Comparison of ENCODE assay signal across 8 cellular contexts in the genomic region with DNA sequence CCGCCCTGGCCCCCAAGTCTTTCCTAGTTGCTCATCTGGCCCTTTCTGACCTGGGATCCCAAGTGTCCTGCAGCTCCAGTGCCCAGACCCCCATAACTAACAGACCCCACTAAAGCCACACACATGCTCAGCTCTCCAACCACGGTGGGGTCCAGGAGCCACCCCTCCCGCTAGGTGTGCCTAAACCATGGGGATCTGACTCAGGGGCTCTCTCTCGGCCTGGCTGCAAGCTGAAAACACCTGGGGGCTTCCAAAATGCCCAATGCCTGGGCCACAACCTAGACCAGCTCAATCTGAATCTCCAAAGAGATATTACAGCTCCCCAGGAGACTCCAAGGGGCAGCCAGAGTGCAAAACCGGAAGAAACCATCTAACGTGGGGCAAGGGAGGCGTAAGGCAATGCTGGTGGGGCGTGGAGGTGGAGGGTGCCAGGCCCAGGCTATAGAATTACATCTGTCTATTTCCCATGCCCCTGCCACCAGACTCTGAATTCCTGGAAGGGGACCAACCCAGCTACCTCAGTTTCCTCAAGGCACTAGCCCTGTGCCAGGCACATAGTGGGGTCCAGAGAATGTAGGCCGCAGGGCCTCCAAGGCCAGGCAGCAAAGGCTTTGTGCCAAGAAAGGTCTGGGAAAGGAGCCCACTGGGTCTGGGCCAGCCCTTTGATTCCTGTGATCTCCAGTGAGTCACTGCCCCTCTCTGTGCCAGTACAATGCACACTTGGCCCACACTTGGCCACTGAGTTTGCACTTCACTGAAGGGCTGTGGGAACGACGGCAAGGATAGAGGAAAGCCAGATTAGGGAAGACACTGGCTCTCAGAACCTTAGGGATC. TPM values are rescaled to one million over a fixed set of nuclear protein-coding genes. Genes with fewer than 3 reads are reported as not detected.
DNase-seq lines count a peak whose midpoint lies in the region; ATAC-seq and TF ChIP-seq lines count a peak whose summit lies in the region.

No MANE protein-coding gene starts in this region.

- H3K9me2 ChIP-seq in GM23248 (ENCODE audit: insufficient read depth), result no peaks in the 10 kb centered on the region

- H3K27ac ChIP-seq in GM23248 (peak overlapping the region; percentile 76), heart right ventricle (peak overlapping the region in 9 of 10 donors; percentile 32 to 99 (median 58))

- in situ Hi-C loops in GM23248 (cut with MboI), result no loop called here

- intact Hi-C loops in heart right ventricle (cut with DNase I) (loop anchor here in 2 of 10 donors (10.0 kb wide), 2 partner anchors 53 to 63 kb away; a partner anchor contains a TSS), lower leg skin (cut with DNase I; ENCODE audit: low total_unique reads) (no loop called here)

- H3K36me3 Mint-ChIP-seq in activated naive CD8-positive, alpha-beta T cell treated with anti-CD3 and anti-CD28 coated beads for 36 hours, result peaks cover 36% of the 10 kb centered on the region

- peaks cover 50% of the 10 kb centered on the region for H3K4me1 Mint-ChIP-seq in activated naive CD8-positive, alpha-beta T cell treated with anti-CD3 and anti-CD28 coated beads for 36 hours

- H2AFZ ChIP-seq in GM23248, result no peak overlapping the region

- 50 to 54% methylated on average over 11 of the region's 11 CpGs for WGBS in GM23248 (ENCODE audit: low coverage in 1 of 2, low lambda C conversion rate in 2 of 2, missing lambda C conversion rate in 2 of 2), 2 experiments
- 62 to 65% methylated on average over 11 of the region's 11 CpGs for WGBS in heart right ventricle, 2 donors
- 61% methylated on average over 11 of the region's 11 CpGs for WGBS in lower leg skin, 2 donors

- H3K27ac Mint-ChIP-seq in activated naive CD8-positive, alpha-beta T cell treated with anti-CD3 and anti-CD28 coated beads for 36 hours, result peak overlapping the region; percentile 62

- H3K27me3 ChIP-seq in GM23248 (replicated peaks; ENCODE audit: insufficient read depth) (no peaks in the 10 kb centered on the region), heart right ventricle (no peaks in the 10 kb centered on the region)

- TF ChIP-seq POLR2A in lower leg skin (IDR thresholded peaks at IDR 0.05), result no peak

- H3K9me3 ChIP-seq in GM23248 (ENCODE audit: low read depth) (no peaks in the 10 kb centered on the region), heart right ventricle (no peaks in the 10 kb centered on the region)

- H3K27me3 Mint-ChIP-seq in activated naive CD8-positive, alpha-beta T cell treated with anti-CD3 and anti-CD28 coated beads for 36 hours, result no peaks in the 10 kb centered on the region

- peak; percentile 96 for DNase-seq in GM23248
- DNase-seq in activated naive CD8-positive, alpha-beta T cell treated with anti-CD3 and anti-CD28 coated beads for 36 hours, result no peak
- peak; percentile 80 to 81 for DNase-seq in heart right ventricle
- DNase-seq in skeletal muscle cell (ENCODE audit: low read depth), result peak; percentile 76
- DNase-seq in NK-92 treated with Interleukin-12 subunit alpha and Interleukin-12 subunit beta, amount 100 ng/mL, for 24 hours (lab: John Stamatoyannopoulos, UW), result no peak
- no peak for DNase-seq in lower leg skin (ENCODE audit: low spot score in 2 of 2)
- DNase-seq in NCI-H1694 (lab: John Stamatoyannopoulos, UW), result no peak
- no peak for DNase-seq in NCI-H1417 (lab: John Stamatoyannopoulos, UW)

- H3K36me3 ChIP-seq in GM23248 (ENCODE audit: low read depth), result peaks cover 13% of the 10 kb centered on the region; the same call in 1 of the 2 replicates
- H3K36me3 ChIP-seq in heart right ventricle, result peaks cover 0 to 49% (median 24%) of the 10 kb centered on the region in 9 donors

- H3K4me1 ChIP-seq in GM23248 (ENCODE audit: insufficient read depth) (peaks cover 28% of the 10 kb centered on the region), heart right ventricle (peaks cover 26 to 50% (median 40%) of the 10 kb centered on the region in 9 donors)

- TF ChIP-seq CTCF in heart right ventricle (IDR thresholded peaks at IDR 0.05) (no peak), lower leg skin (IDR thresholded peaks at IDR 0.05) (no peak)

- no peaks in the 10 kb centered on the region for H4K20me1 ChIP-seq in GM23248 (ENCODE audit: insufficient read depth)

- peak overlapping the region; percentile 22 for H3K4me3 Mint-ChIP-seq in activated naive CD8-positive, alpha-beta T cell treated with anti-CD3 and anti-CD28 coated beads for 36 hours

- peak overlapping the region; percentile 39 for H3K4me2 ChIP-seq in GM23248 (ENCODE audit: unreplicated experiment)

- peak overlapping the region; percentile 32; the same call in 1 of the 2 replicates for H3K9ac ChIP-seq in GM23248

- H3F3A ChIP-seq in GM23248 (ENCODE audit: insufficient read depth), result peaks cover 28% of the 10 kb centered on the region

- ATAC-seq in heart right ventricle, result peak in 7 of 8 donors; percentile 10 to 77 (median 46)

- H3K79me2 ChIP-seq in GM23248 (ENCODE audit: insufficient read depth), result peaks cover 33% of the 10 kb centered on the region

- H3K9me3 Mint-ChIP-seq in activated naive CD8-positive, alpha-beta T cell treated with anti-CD3 and anti-CD28 coated beads for 36 hours, result no peaks in the 10 kb centered on the region

- H3K4me3 ChIP-seq in GM23248, result no peak overlapping the region
- no peak overlapping the region for H3K4me3 ChIP-seq in heart right ventricle
- H3K4me3 ChIP-seq in skeletal muscle cell (ENCODE audit: low read depth, low read length), result no peak overlapping the region
- H3K4me3 ChIP-seq in lower leg skin (ENCODE audit: low read depth, poor library complexity, severe bottlenecking), result no peak overlapping the region

RNA-seq across cellular contexts. Expression of a gene that starts 3.3 kb away (rescaled TPM):
- total RNA-seq in GM23248 (2014; rRNA removed; shearing (Covaris generic)), result 38.5 and 42.9 TPM in 2 replicates
- polyA plus RNA-seq in GM23248 (2016; fragmentation: Nextera tagmentation; extraction: Ambion mirVana) (50.0 and 53.4 TPM in 2 replicates), heart right ventricle (10 to 100 TPM; 19.9 to 47.7 TPM)
- 10 to 100 TPM; 60.7 to 66.8 TPM for total RNA-seq in activated naive CD8-positive, alpha-beta T cell treated with anti-CD3 and anti-CD28 coated beads for 36 hours
- total RNA-seq in heart right ventricle (10 to 100 TPM; 34.9 to 48.8 (median 38.8) TPM), lower leg skin (10 to 100 TPM; 33.6 to 43.2 (median 38.5) TPM)

RNA-seq across cellular contexts. Expression of a gene that starts 18.5 kb away (rescaled TPM):
- 41.2 and 43.9 TPM in 2 replicates for total RNA-seq in GM23248 (2014; rRNA removed; shearing (Covaris generic))
- polyA plus RNA-seq in GM23248 (2016; fragmentation: Nextera tagmentation; extraction: Ambion mirVana) (10.3 and 12.2 TPM in 2 replicates), heart right ventricle (10 to 100 TPM; 25.1 to 30.0 TPM)
- total RNA-seq in activated naive CD8-positive, alpha-beta T cell treated with anti-CD3 and anti-CD28 coated beads for 36 hours, result 10 to 100 TPM; 43.2 to 45.7 TPM
- total RNA-seq in heart right ventricle (10 to 100 TPM; 18.0 to 27.7 (median 22.2) TPM), lower leg skin (10 to 100 TPM; 33.2 to 51.8 (median 41.9) TPM)

RNA-seq across cellular contexts. Expression of a gene that starts 22.8 kb away (rescaled TPM):
- not detected in 2 replicates for total RNA-seq in GM23248 (2014; rRNA removed; shearing (Covaris generic))
- polyA plus RNA-seq in GM23248 (2016; fragmentation: Nextera tagmentation; extraction: Ambion mirVana) (1.5 and 2.1 TPM in 2 replicates), heart right ventricle (1 to 10 TPM in 1 of 2 donors, under 1 TPM in 1; 0.41 to 3.7 TPM)
- 1 to 10 TPM; 1.2 to 1.5 TPM for total RNA-seq in activated naive CD8-positive, alpha-beta T cell treated with anti-CD3 and anti-CD28 coated beads for 36 hours
- total RNA-seq in heart right ventricle (not detected), lower leg skin (1 to 10 TPM in 1 of 4 donors, under 1 TPM in 1, not detected in 2; 0.79 to 2.1 TPM)

RNA-seq across cellular contexts. Expression of a gene that starts 30.6 kb away (rescaled TPM):
- total RNA-seq in GM23248 (2014; rRNA removed; shearing (Covaris generic)), result not detected in 2 replicates
- polyA plus RNA-seq in GM23248 (2016; fragmentation: Nextera tagmentation; extraction: Ambion mirVana) (1.7 and 1.9 TPM in 2 replicates), heart right ventricle (1 to 10 TPM in 1 of 2 donors, under 1 TPM in 1; 0.78 to 3.4 TPM)
- total RNA-seq in activated naive CD8-positive, alpha-beta T cell treated with anti-CD3 and anti-CD28 coated beads for 36 hours, result 100 to 1,000 TPM; 162 to 163 TPM
- total RNA-seq in heart right ventricle (1 to 10 TPM in 9 of 10 donors, under 1 TPM in 1; 0.97 to 6.8 (median 1.4) TPM), lower leg skin (1 to 10 TPM in 1 of 4 donors, under 1 TPM in 2, not detected in 1; 0.39 to 1.2 (median 0.91) TPM)

RNA-seq across cellular contexts. Expression of a gene that starts 43.4 kb away (rescaled TPM):
- total RNA-seq in GM23248 (2014; rRNA removed; shearing (Covaris generic)), result 6.3 and 16.2 TPM in 2 replicates
- polyA plus RNA-seq in GM23248 (2016; fragmentation: Nextera tagmentation; extraction: Ambion mirVana) (0.65 and 0.81 TPM in 2 replicates), heart right ventricle (1 to 10 TPM; 2.2 to 8.0 TPM)
- total RNA-seq in activated naive CD8-positive, alpha-beta T cell treated with anti-CD3 and anti-CD28 coated beads for 36 hours, result 10 to 100 TPM in 1 of 2 experiments, 1 to 10 TPM in 1; 9.5 to 10.2 TPM
- total RNA-seq in heart right ventricle (1 to 10 TPM; 3.2 to 6.6 (median 5.4) TPM), lower leg skin (10 to 100 TPM in 3 of 4 donors, 1 to 10 TPM in 1; 8.3 to 15.6 (median 10.5) TPM)

Comparison
In these comparisons a context has a peak if more than half of its experiments do, and no peak if none do; other contexts are left out.
1. DNase-seq: peak in GM23248 (single experiment), heart right ventricle (2 of 2) and skeletal muscle cell (single experiment); none in activated naive CD8-positive, alpha-beta T cell treated with anti-CD3 and anti-CD28 coated beads for 36 hours (single experiment), NK-92 treated with Interleukin-12 subunit alpha and Interleukin-12 subunit beta, amount 100 ng/mL, for 24 hours (single experiment), lower leg skin (0 of 2), NCI-H1694 (single experiment) and NCI-H1417 (0 of 3).